8 cellular contexts compared by ENCODE assay signal in the genomic region with DNA sequence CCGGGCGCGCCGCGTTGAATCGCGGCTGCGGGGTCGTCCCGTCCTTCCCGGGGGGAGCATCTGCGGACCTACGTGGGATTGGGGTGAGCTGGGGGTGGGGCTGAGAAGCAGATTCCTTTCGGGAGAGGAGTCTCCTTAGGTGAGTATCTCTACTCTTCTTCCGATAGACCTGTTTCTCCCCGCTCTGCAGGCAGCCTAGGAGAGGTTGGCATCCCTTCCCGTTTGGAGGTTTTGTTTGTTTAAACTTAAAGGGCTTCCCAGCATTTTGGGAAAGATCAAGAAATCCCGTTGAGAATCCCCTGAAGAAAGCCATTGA. TPM values are rescaled to one million over a fixed set of nuclear protein-coding genes. Genes with fewer than 3 reads are reported as not detected.
DNase-seq lines count a peak whose midpoint lies in the region; ATAC-seq and TF ChIP-seq lines count a peak whose summit lies in the region.

No MANE protein-coding gene starts in this region.

- peaks cover 16% of the 10 kb centered on the region for H3K36me3 Mint-ChIP-seq in GM23338 (ENCODE audit: low read depth)

- peaks cover 13% of the 10 kb centered on the region for H3K27me3 Mint-ChIP-seq in GM23338 (ENCODE audit: insufficient read depth, low read depth, poor library complexity)

- H3K4me2 ChIP-seq in GM23338, result peak overlapping the region; percentile 85
- H3K4me2 ChIP-seq in SU-DHL-6 (ENCODE audit: low read depth, low read length, poor library complexity, severe bottlenecking), result peak overlapping the region; percentile 98

- no peaks in the 10 kb centered on the region for H3K27me3 ChIP-seq in GM23338 (ENCODE audit: insufficient read depth)
- no peaks in the 10 kb centered on the region for H3K27me3 ChIP-seq in SU-DHL-6 (ENCODE audit: low read length)
- H3K27me3 ChIP-seq in left ventricle myocardium inferior (ENCODE audit: low read depth), result no peaks in the 10 kb centered on the region
- no peaks in the 10 kb centered on the region for H3K27me3 ChIP-seq in skeletal muscle tissue (ENCODE audit: control insufficient read depth in 3 of 3, insufficient read depth in 3 of 3, low read length in 3 of 3)

- H3F3A ChIP-seq in GM23338 (replicated peaks; ENCODE audit: low read depth) (peaks cover 5% of the 10 kb centered on the region), SU-DHL-6 (ENCODE audit: insufficient read depth) (peaks cover 3% of the 10 kb centered on the region; the same call in 1 of the 2 replicates)

- H3K4me1 ChIP-seq in GM23338 (ENCODE audit: insufficient read depth) (peaks cover 16% of the 10 kb centered on the region; the same call in 1 of the 2 replicates), left ventricle myocardium inferior (peaks cover 27% of the 10 kb centered on the region), skeletal muscle tissue (ENCODE audit: control insufficient read depth in 3 of 3, insufficient read depth in 3 of 3, low read length in 3 of 3) (peaks cover 17 to 29% (median 21%) of the 10 kb centered on the region in 3 donors)

- no peaks in the 10 kb centered on the region for H3K9me3 Mint-ChIP-seq in GM23338

- ATAC-seq in GM23338 (no peak), GM19452 (IDR thresholded peaks at IDR 0.05; ENCODE audit: unreplicated experiment) (no peak), sciatic nerve (no peak)

- peak overlapping the region; percentile 94 for H3K27ac ChIP-seq in GM23338 (ENCODE audit: low read depth)
- peak overlapping the region; percentile 61 for H3K27ac ChIP-seq in SU-DHL-6 (ENCODE audit: low read depth, low read length)
- peak overlapping the region; percentile 85 for H3K27ac ChIP-seq in left ventricle myocardium inferior (replicated peaks)
- peak overlapping the region; percentile 89 for H3K27ac ChIP-seq in skeletal muscle tissue (ENCODE audit: low read depth, low read length)

- H3K4me3 ChIP-seq in GM23338, result peak overlapping the region; percentile 91
- peak overlapping the region; percentile 85 for H3K4me3 ChIP-seq in SU-DHL-6 (ENCODE audit: insufficient read depth, low read length, poor library complexity, severe bottlenecking)
- H3K4me3 ChIP-seq in left ventricle myocardium inferior, result peak overlapping the region; percentile 91
- H3K4me3 ChIP-seq in skeletal muscle tissue (ENCODE audit: low read length in 3 of 3), result peak overlapping the region; percentile 90 to 97 (median 94)

- H3K9me2 ChIP-seq in GM23338 (ENCODE audit: insufficient read depth) (no peaks in the 10 kb centered on the region), SU-DHL-6 (replicated peaks; ENCODE audit: insufficient read depth, low read length) (no peaks in the 10 kb centered on the region)

- H3K9ac ChIP-seq in SU-DHL-6 (ENCODE audit: low read length) (peak overlapping the region; percentile 91), skeletal muscle tissue (ENCODE audit: low read depth in 1 of 3, low read length in 3 of 3) (peak overlapping the region; percentile 87 to 91 (median 88))

- no peaks in the 10 kb centered on the region for H3K9me3 ChIP-seq in SU-DHL-6 (ENCODE audit: insufficient read depth, low read length)
- H3K9me3 ChIP-seq in left ventricle myocardium inferior (replicated peaks), result no peaks in the 10 kb centered on the region
- no peaks in the 10 kb centered on the region for H3K9me3 ChIP-seq in skeletal muscle tissue (ENCODE audit: control insufficient read depth in 3 of 3, low read length in 3 of 3)

- H3K27ac Mint-ChIP-seq in GM23338, result peak overlapping the region; percentile 95

- H3K79me2 ChIP-seq in GM23338 (replicated peaks; ENCODE audit: insufficient read depth) (peaks cover 71% of the 10 kb centered on the region), SU-DHL-6 (ENCODE audit: insufficient read depth, low read length) (peaks cover 36% of the 10 kb centered on the region)

- H4K20me1 ChIP-seq in GM23338 (replicated peaks; ENCODE audit: insufficient read depth) (peaks cover 1% of the 10 kb centered on the region), SU-DHL-6 (ENCODE audit: low read depth, low read length) (no peaks in the 10 kb centered on the region)

- TF ChIP-seq CTCF in GM23338 (conservative IDR thresholded peaks at IDR 0.05; ENCODE audit: low read depth in 2 of 2) (no peak), SU-DHL-6 (IDR thresholded peaks at IDR 0.05; ENCODE audit: insufficient read depth, low read length, poor library complexity, severe bottlenecking) (no peak), left ventricle myocardium inferior (IDR thresholded peaks at IDR 0.05; ENCODE audit: borderline replicate concordance) (no peak)

- peaks cover 9% of the 10 kb centered on the region; the same call in 2 of the 3 replicates for H3K4me1 Mint-ChIP-seq in GM23338

- H3K36me3 ChIP-seq in GM23338 (ENCODE audit: insufficient read depth) (0 out of 2 replicates have a peak, but pooled peaks cover 4% of the 10 kb centered on the region), SU-DHL-6 (ENCODE audit: low read length) (peaks cover 4% of the 10 kb centered on the region; the same call in 1 of the 2 replicates), left ventricle myocardium inferior (peaks cover 25% of the 10 kb centered on the region), skeletal muscle tissue (ENCODE audit: control insufficient read depth in 3 of 3, insufficient read depth in 3 of 3, low read length in 3 of 3) (peaks cover 0 to 11% (median 11%) of the 10 kb centered on the region in 3 donors)

- H3K4me3 Mint-ChIP-seq in GM23338, result peak overlapping the region; percentile 93

- H2AFZ ChIP-seq in GM23338, result peak overlapping the region; percentile 86
- peak overlapping the region; percentile 97 for H2AFZ ChIP-seq in SU-DHL-6 (ENCODE audit: low read depth, low read length, severe bottlenecking)

- DNase-seq in GM23338 (ENCODE audit: low spot score) (no peak), left ventricle myocardium inferior (no peak), epidermal melanocyte (ENCODE audit: insufficient read length, low spot score) (no peak), NCI-H446 treated with DMSO at 0.1 percent for 48 hours (lab: John Stamatoyannopoulos, UW) (no peak), sciatic nerve (ENCODE audit: low spot score) (no peak)

- intact Hi-C loops in left ventricle myocardium inferior (cut with micrococcal nuclease) (no loop called here), sciatic nerve (cut with DNase I) (no loop called here)

TF ChIP-seq in GM23338, 12 proteins besides CTCF, POLR2A, EP300 and RAD21 (continues in another document):
- no peak for TF ChIP-seq ZNF331 (CRISPR knock-in tag; IDR thresholded peaks at IDR 0.05; ENCODE audit: low read depth)
- TF ChIP-seq, protein P1, sequence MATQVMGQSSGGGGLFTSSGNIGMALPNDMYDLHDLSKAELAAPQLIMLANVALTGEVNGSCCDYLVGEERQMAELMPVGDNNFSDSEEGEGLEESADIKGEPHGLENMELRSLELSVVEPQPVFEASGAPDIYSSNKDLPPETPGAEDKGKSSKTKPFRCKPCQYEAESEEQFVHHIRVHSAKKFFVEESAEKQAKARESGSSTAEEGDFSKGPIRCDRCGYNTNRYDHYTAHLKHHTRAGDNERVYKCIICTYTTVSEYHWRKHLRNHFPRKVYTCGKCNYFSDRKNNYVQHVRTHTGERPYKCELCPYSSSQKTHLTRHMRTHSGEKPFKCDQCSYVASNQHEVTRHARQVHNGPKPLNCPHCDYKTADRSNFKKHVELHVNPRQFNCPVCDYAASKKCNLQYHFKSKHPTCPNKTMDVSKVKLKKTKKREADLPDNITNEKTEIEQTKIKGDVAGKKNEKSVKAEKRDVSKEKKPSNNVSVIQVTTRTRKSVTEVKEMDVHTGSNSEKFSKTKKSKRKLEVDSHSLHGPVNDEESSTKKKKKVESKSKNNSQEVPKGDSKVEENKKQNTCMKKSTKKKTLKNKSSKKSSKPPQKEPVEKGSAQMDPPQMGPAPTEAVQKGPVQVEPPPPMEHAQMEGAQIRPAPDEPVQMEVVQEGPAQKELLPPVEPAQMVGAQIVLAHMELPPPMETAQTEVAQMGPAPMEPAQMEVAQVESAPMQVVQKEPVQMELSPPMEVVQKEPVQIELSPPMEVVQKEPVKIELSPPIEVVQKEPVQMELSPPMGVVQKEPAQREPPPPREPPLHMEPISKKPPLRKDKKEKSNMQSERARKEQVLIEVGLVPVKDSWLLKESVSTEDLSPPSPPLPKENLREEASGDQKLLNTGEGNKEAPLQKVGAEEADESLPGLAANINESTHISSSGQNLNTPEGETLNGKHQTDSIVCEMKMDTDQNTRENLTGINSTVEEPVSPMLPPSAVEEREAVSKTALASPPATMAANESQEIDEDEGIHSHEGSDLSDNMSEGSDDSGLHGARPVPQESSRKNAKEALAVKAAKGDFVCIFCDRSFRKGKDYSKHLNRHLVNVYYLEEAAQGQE (IDR thresholded peaks at IDR 0.05; ENCODE audit: unreplicated experiment), result no peak

RNA-seq across cellular contexts. Expression of a gene that starts 0.4 kb away (rescaled TPM):
- total RNA-seq in GM23338 (2014; rRNA removed; shearing (Covaris generic)), result 34.2 and 35.4 TPM in 2 replicates
- polyA plus RNA-seq in GM23338 (2016; fragmentation: Nextera tagmentation; extraction: Ambion mirVana), result 24.5 and 33.5 TPM in 2 replicates
- total RNA-seq in left ventricle myocardium inferior, result 16.3 TPM
- total RNA-seq in skeletal muscle tissue, result 13.6 TPM
- 44.0 TPM for total RNA-seq in sciatic nerve

RNA-seq across cellular contexts. Expression of a gene that starts 0.8 kb away (rescaled TPM):
- total RNA-seq in GM23338 (2014; rRNA removed; shearing (Covaris generic)), result 27.1 and 27.9 TPM in 2 replicates
- polyA plus RNA-seq in GM23338 (2016; fragmentation: Nextera tagmentation; extraction: Ambion mirVana), result 88.9 and 95.1 TPM in 2 replicates
- total RNA-seq in left ventricle myocardium inferior (6.8 TPM), skeletal muscle tissue (2.1 TPM), sciatic nerve (10.1 TPM)
